14 cellular contexts compared by ENCODE assay signal in genomic region chr11:40130427-40130826, GRCh38.
A peak's percentile ranks its signal among the peaks of the same experiment; 100 is the strongest.
DNase-seq lines count a peak whose midpoint lies in the region; ATAC-seq and TF ChIP-seq lines count a peak whose summit lies in the region.
"Had no signal": no experiment of that assay in that cellular context is flagged by ENCODE, and none has a peak within 500 bp of the region (broad histone marks: within the 10 kb centered on the region; RNA-seq: fewer than 3 reads in every experiment).

No MANE protein-coding gene starts in this region.

- H3K4me2 ChIP-seq in H9 (ENCODE audit: insufficient read depth, insufficient read length, low read length) = no peak overlapping the region

- H4K5ac ChIP-seq in H9 (ENCODE audit: insufficient read length, low read depth, low read length) = no peak overlapping the region

- no peak overlapping the region for H3T11ph ChIP-seq in H9 (ENCODE audit: low read length)

- ATAC-seq in RWPE2 (ENCODE audit: low read depth) (0 out of 3 replicates have a peak, but pooled peaks have one; percentile 25), HG02885 (IDR thresholded peaks at IDR 0.05; ENCODE audit: poor library complexity, unreplicated experiment) (no peak), HG03521 (IDR thresholded peaks at IDR 0.05; ENCODE audit: unreplicated experiment) (no peak)
- ATAC-seq: natural killer cell treated with Interleukin-12 subunit alpha and Interleukin-12 subunit beta and Interleukin-15 and Interleukin-18, amount 100 ng/mL, for 72 hours had no signal

- H3K9ac ChIP-seq in H9 (ENCODE audit: extremely low read depth, insufficient read length, low read length) = no peak overlapping the region

- no peak overlapping the region for H3K4me3 Mint-ChIP-seq in H9
- H3K4me3 Mint-ChIP-seq in activated T-helper 1 cell treated with anti-CD3 and anti-CD28 coated beads, Interleukin-12 subunit alpha, Interleukin-12 subunit beta, Interleukin-2, Interleukin-4 antibody, amounts not matched to agents 30 ng/mL and 10 ng/mL and 1 ng/mL, durations not matched to agents 14 hours and 24 hours and 36 hours = no peak overlapping the region
- H3K4me3 Mint-ChIP-seq: natural killer cell treated with Interleukin-12 subunit alpha and Interleukin-12 subunit beta and Interleukin-15 and Interleukin-18, amount 100 ng/mL, for 72 hours had no signal

- H2BK120ac ChIP-seq in H9 (ENCODE audit: low read depth, low read length, poor library complexity, severe bottlenecking) = no peak overlapping the region

- H3K9me3 Mint-ChIP-seq in H9 = no peaks in the 10 kb centered on the region
- H3K9me3 Mint-ChIP-seq in activated T-helper 1 cell treated with anti-CD3 and anti-CD28 coated beads, Interleukin-12 subunit alpha, Interleukin-12 subunit beta, Interleukin-2, Interleukin-4 antibody, amounts not matched to agents 30 ng/mL and 10 ng/mL and 1 ng/mL, durations not matched to agents 14 hours and 24 hours and 36 hours = no peaks in the 10 kb centered on the region

- no peak overlapping the region for H2BK20ac ChIP-seq in H9 (ENCODE audit: low read depth, low read length, poor library complexity, severe bottlenecking)

- intact Hi-C loops in activated T-helper 1 cell treated with anti-CD3 and anti-CD28 coated beads, Interleukin-12 subunit alpha, Interleukin-12 subunit beta, Interleukin-2, Interleukin-4 antibody, amounts not matched to agents 30 ng/mL and 10 ng/mL and 1 ng/mL, durations not matched to agents 14 hours and 24 hours and 36 hours (cut with micrococcal nuclease) = no loop called here

- DNase-seq in Ammon's horn (ENCODE audit: low spot score) (peak; percentile 78), H9 (peak; percentile 47), RWPE2 (ENCODE audit: low spot score) (no peak), islet precursor cell (peak; percentile 57), cerebellum (ENCODE audit: low spot score) (no peak)
- no peak for DNase-seq in activated T-helper 1 cell treated with anti-CD3 and anti-CD28 coated beads, Interleukin-12 subunit alpha, Interleukin-12 subunit beta, Interleukin-2, Interleukin-4 antibody, amounts not matched to agents 30 ng/mL and 10 ng/mL and 1 ng/mL, durations not matched to agents 14 hours and 24 hours and 36 hours (ENCODE audit: low spot score)
- DNase-seq: activated T-cell treated with anti-CD3 and anti-CD28 coated beads for 4 hours, glutamatergic neuron, NCI-H2081 treated with DMSO at 0.1 percent for 48 hours, T-helper 1 cell, uterus had no signal

- no peak overlapping the region for H2BK12ac ChIP-seq in H9 (ENCODE audit: insufficient read length, low read depth, low read length)

- H2BK5ac ChIP-seq in H9 (ENCODE audit: insufficient read length, low read length) = no peak overlapping the region

- no CpG with 5 or more reads among the region's 1 CpG for WGBS in H9 (ENCODE audit: extremely low coverage, insufficient read length, low lambda C conversion rate)

- no peak overlapping the region for H3K4me3 ChIP-seq in RWPE2 (ENCODE audit: severe bottlenecking)
- H3K4me3 ChIP-seq: uterus had no signal

- H3K27ac ChIP-seq in H9 (ENCODE audit: insufficient read length, low read depth, low read length) (no peak overlapping the region), RWPE2 (ENCODE audit: poor library complexity, severe bottlenecking) (no peak overlapping the region)
- H3K27ac ChIP-seq: uterus had no signal

- no peaks in the 10 kb centered on the region for H3K23me2 ChIP-seq in H9 (ENCODE audit: insufficient read length, low read depth, low read length, poor library complexity, severe bottlenecking)

- no peaks in the 10 kb centered on the region for H3K36me3 ChIP-seq in RWPE2 (ENCODE audit: low read depth)
- H3K36me3 ChIP-seq: uterus had no signal

- H4K8ac ChIP-seq in H9 (replicated peaks; ENCODE audit: insufficient read length, low read depth, low read length) = no peak overlapping the region

- H3K4ac ChIP-seq in H9 (ENCODE audit: low read depth, low read length) = no peak overlapping the region

- H3K56ac ChIP-seq in H9 (ENCODE audit: insufficient read length, low read depth, low read length) = no peak overlapping the region

- no peak overlapping the region for H2AFZ ChIP-seq in H9 (ENCODE audit: low read length)

- TF ChIP-seq CTCF in H9 (conservative IDR thresholded peaks at IDR 0.05) = peak; percentile 69
- peak; percentile 10 for TF ChIP-seq CTCF in RWPE2 (IDR thresholded peaks at IDR 0.05; ENCODE audit: poor library complexity, severe bottlenecking)

- peaks cover 4% of the 10 kb centered on the region in 2 experiments for H3K4me1 Mint-ChIP-seq in H9
- no peaks in the 10 kb centered on the region for H3K4me1 Mint-ChIP-seq in activated T-helper 1 cell treated with anti-CD3 and anti-CD28 coated beads, Interleukin-12 subunit alpha, Interleukin-12 subunit beta, Interleukin-2, Interleukin-4 antibody, amounts not matched to agents 30 ng/mL and 10 ng/mL and 1 ng/mL, durations not matched to agents 14 hours and 24 hours and 36 hours (ENCODE audit: low read depth)

- no peak overlapping the region for H3K23ac ChIP-seq in H9 (ENCODE audit: insufficient read length, low read depth, low read length)

- no peak overlapping the region for H2AK5ac ChIP-seq in H9 (ENCODE audit: insufficient read length, low read length)

- no peak overlapping the region for H3K18ac ChIP-seq in H9 (ENCODE audit: insufficient read length, low read depth, low read length)

- H3K27me3 Mint-ChIP-seq in H9 (ENCODE audit: low read depth) = no peaks in the 10 kb centered on the region
- no peaks in the 10 kb centered on the region for H3K27me3 Mint-ChIP-seq in activated T-helper 1 cell treated with anti-CD3 and anti-CD28 coated beads, Interleukin-12 subunit alpha, Interleukin-12 subunit beta, Interleukin-2, Interleukin-4 antibody, amounts not matched to agents 30 ng/mL and 10 ng/mL and 1 ng/mL, durations not matched to agents 14 hours and 24 hours and 36 hours (ENCODE audit: insufficient read depth)
- H3K27me3 Mint-ChIP-seq: natural killer cell treated with Interleukin-12 subunit alpha and Interleukin-12 subunit beta and Interleukin-15 and Interleukin-18, amount 100 ng/mL, for 72 hours had no signal

- H3K27me3 ChIP-seq in H9 (ENCODE audit: insufficient read depth, low read length) (no peaks in the 10 kb centered on the region), RWPE2 (ENCODE audit: insufficient read depth, poor library complexity, severe bottlenecking) (peaks cover 32% of the 10 kb centered on the region)
- H3K27me3 ChIP-seq: uterus had no signal

- no peak overlapping the region for H4K91ac ChIP-seq in H9 (ENCODE audit: insufficient read length, low read depth, low read length)

- H3K36me3 Mint-ChIP-seq in H9 (ENCODE audit: insufficient read depth in 1 of 3, low read depth in 3 of 3) = no peaks in the 10 kb centered on the region
- H3K36me3 Mint-ChIP-seq in activated T-helper 1 cell treated with anti-CD3 and anti-CD28 coated beads, Interleukin-12 subunit alpha, Interleukin-12 subunit beta, Interleukin-2, Interleukin-4 antibody, amounts not matched to agents 30 ng/mL and 10 ng/mL and 1 ng/mL, durations not matched to agents 14 hours and 24 hours and 36 hours (ENCODE audit: low read depth) = no peaks in the 10 kb centered on the region
- H3K36me3 Mint-ChIP-seq: natural killer cell treated with Interleukin-12 subunit alpha and Interleukin-12 subunit beta and Interleukin-15 and Interleukin-18, amount 100 ng/mL, for 72 hours had no signal

- no peaks in the 10 kb centered on the region for H3K79me2 ChIP-seq in H9 (ENCODE audit: insufficient read depth, low read length)

- H3K9me3 ChIP-seq in H9 (ENCODE audit: control insufficient read depth, low read depth, low read length) (no peaks in the 10 kb centered on the region), RWPE2 (ENCODE audit: severe bottlenecking) (no peaks in the 10 kb centered on the region)
- H3K9me3 ChIP-seq: uterus had no signal

- no peaks in the 10 kb centered on the region for H3K79me1 ChIP-seq in H9 (ENCODE audit: insufficient read depth, low read depth, low read length, poor library complexity, severe bottlenecking)

- H3K4me1 ChIP-seq in H9 (ENCODE audit: insufficient read depth, low read length) (no peaks in the 10 kb centered on the region), RWPE2 (ENCODE audit: insufficient read depth, poor library complexity, severe bottlenecking) (no peaks in the 10 kb centered on the region)
- H3K4me1 ChIP-seq: uterus had no signal

- H3K27ac Mint-ChIP-seq in H9 = no peak overlapping the region; a peak in 1 of 7 replicates
- no peak overlapping the region for H3K27ac Mint-ChIP-seq in activated T-helper 1 cell treated with anti-CD3 and anti-CD28 coated beads, Interleukin-12 subunit alpha, Interleukin-12 subunit beta, Interleukin-2, Interleukin-4 antibody, amounts not matched to agents 30 ng/mL and 10 ng/mL and 1 ng/mL, durations not matched to agents 14 hours and 24 hours and 36 hours
- H3K27ac Mint-ChIP-seq: natural killer cell treated with Interleukin-12 subunit alpha and Interleukin-12 subunit beta and Interleukin-15 and Interleukin-18, amount 100 ng/mL, for 72 hours had no signal

- H2BK15ac ChIP-seq in H9 (ENCODE audit: low read depth, low read length) = no peak overlapping the region

- H3K14ac ChIP-seq in H9 (ENCODE audit: insufficient read depth, low read length) = no peak overlapping the region

- no peaks in the 10 kb centered on the region for H4K20me1 ChIP-seq in H9 (ENCODE audit: control insufficient read depth, insufficient read depth, insufficient read length)

Comparison
In these comparisons a context has a peak if more than half of its experiments do, and no peak if none do; other contexts are left out.
1. DNase-seq: peak in Ammon's horn (single experiment), H9 (single experiment) and islet precursor cell (single experiment); none in RWPE2 (single experiment), activated T-helper 1 cell treated with anti-CD3 and anti-CD28 coated beads, Interleukin-12 subunit alpha, Interleukin-12 subunit beta, Interleukin-2, Interleukin-4 antibody, amounts not matched to agents 30 ng/mL and 10 ng/mL and 1 ng/mL, durations not matched to agents 14 hours and 24 hours and 36 hours (single experiment) and cerebellum (single experiment).